Comparison of ENCODE assay signal across 1 cellular context in the genomic region with DNA sequence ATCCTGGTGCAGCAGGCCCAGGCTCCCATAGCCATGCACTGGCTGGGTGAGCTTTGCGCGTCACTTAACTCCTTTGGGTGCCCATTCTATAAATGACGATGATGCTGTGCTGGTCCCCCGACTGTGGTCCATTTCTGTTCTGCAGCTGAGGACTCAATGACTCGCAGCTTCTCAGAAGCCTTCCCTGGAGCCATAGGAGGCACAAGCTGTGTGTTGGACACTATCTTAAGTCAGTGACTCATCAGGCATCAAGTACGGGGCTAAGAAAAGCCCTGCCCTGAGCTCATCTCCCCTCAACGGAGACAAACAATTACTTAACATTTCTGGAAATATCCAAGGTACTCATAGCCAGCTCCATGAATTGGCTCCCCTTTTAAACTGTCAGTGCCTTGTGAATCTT.
TF ChIP-seq lines count a peak whose summit lies in the region.

No MANE protein-coding gene starts in this region.

TF ChIP-seq in IMR-90, 13 proteins besides CTCF, POLR2A, EP300 and RAD21:
- TF ChIP-seq MAZ (IDR thresholded peaks at IDR 0.05; ENCODE audit: borderline replicate concordance, low read depth, low read length) (peak; percentile 17; the same call in 1 of the 2 replicates), NFE2L2 (IDR thresholded peaks at IDR 0.05; ENCODE audit: low read depth, low read length) (no peak), FOS (IDR thresholded peaks at IDR 0.05; ENCODE audit: low read depth, low read length) (peak; percentile 80)
